Comparison of ENCODE assay signal across 15 cellular contexts in the genomic region with DNA sequence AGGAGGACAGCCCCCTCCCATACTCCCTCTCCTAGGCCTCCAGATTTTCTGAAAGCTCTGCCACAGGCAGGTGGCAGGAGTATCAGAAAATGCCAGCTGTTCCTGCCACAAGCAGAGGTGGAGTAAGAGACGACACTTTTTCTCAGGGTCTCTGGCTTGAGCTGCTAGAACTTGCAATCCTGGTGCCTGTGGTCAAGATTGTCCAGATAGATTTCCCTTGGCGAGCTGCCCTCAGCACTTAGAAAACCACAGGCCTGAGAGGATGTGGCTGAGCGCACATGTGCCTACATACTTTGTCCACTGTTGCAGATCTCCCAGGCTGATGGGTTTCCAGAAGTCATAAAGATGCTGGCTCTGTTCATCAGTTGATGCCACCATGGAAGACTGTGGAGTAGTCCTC.
DNase-seq lines count a peak whose midpoint lies in the region; ATAC-seq, FAIRE-seq and TF ChIP-seq lines count a peak whose summit lies in the region.
"Had no signal": no experiment of that assay in that cellular context is flagged by ENCODE, and none has a peak within 500 bp of the region (broad histone marks: within the 10 kb centered on the region; RNA-seq: fewer than 3 reads in every experiment).

No MANE protein-coding gene starts in this region.

- no peak overlapping the region for H3K27ac Mint-ChIP-seq in activated naive CD8-positive, alpha-beta T cell treated with anti-CD3 and anti-CD28 coated beads for 36 hours
- H3K27ac Mint-ChIP-seq: mesothelial cell of epicardium had no signal

- H3K9me2 ChIP-seq in OCI-LY7 (ENCODE audit: insufficient read depth, low read length) = no peaks in the 10 kb centered on the region

- POLR2A ChIA-PET in OCI-LY7 (lab: Charles Lee) = no interaction called here

- H3K27me3 Mint-ChIP-seq in activated naive CD8-positive, alpha-beta T cell treated with anti-CD3 and anti-CD28 coated beads for 36 hours = peaks cover 11% of the 10 kb centered on the region

- no peaks in the 10 kb centered on the region for H3K36me3 Mint-ChIP-seq in activated naive CD8-positive, alpha-beta T cell treated with anti-CD3 and anti-CD28 coated beads for 36 hours
- H3K36me3 Mint-ChIP-seq: mesothelial cell of epicardium had no signal

- BruUV-seq in OCI-LY7 (replicated peaks; lab: Mats Ljungman, UMichigan) = no TSS peak

- no peaks in the 10 kb centered on the region for H3K4me1 Mint-ChIP-seq in activated naive CD8-positive, alpha-beta T cell treated with anti-CD3 and anti-CD28 coated beads for 36 hours

- peak; percentile 36 for ATAC-seq in mucosa of descending colon

- H3K79me2 ChIP-seq in OCI-LY7 (ENCODE audit: insufficient read depth, low read depth, low read length) = no peaks in the 10 kb centered on the region

- no peak overlapping the region for H3K4me3 ChIP-seq in NB4 (ENCODE audit: low read depth, low read length)
- no peak overlapping the region for H3K4me3 ChIP-seq in bronchial epithelial cell (ENCODE audit: low read depth, low read length)
- H3K4me3 ChIP-seq in mucosa of descending colon = no peak overlapping the region
- H3K4me3 ChIP-seq in OCI-LY7 (ENCODE audit: low read depth, low read length, poor library complexity, severe bottlenecking) = no peak overlapping the region
- H3K4me3 ChIP-seq: coronary artery, HAP-1, SK-N-MC had no signal

- DNase-seq in AG20443 (ENCODE audit: low spot score) (peak; percentile 92), NB4 (ENCODE audit: low read depth) (peak; percentile 7), bronchial epithelial cell (ENCODE audit: low read depth) (no peak), mucosa of descending colon (peak in 1 of 3 donors; percentile 40), OCI-LY7 (ENCODE audit: low spot score) (no peak), head of caudate nucleus (no peak), 8988T (no peak)
- DNase-seq in activated naive CD8-positive, alpha-beta T cell treated with anti-CD3 and anti-CD28 coated beads for 36 hours = no peak
- DNase-seq: hippocampal formation, NCI-H510A treated with DMSO at 0.1 percent for 48 hours, retina had no signal

- no peak overlapping the region for H3K4me3 Mint-ChIP-seq in activated naive CD8-positive, alpha-beta T cell treated with anti-CD3 and anti-CD28 coated beads for 36 hours
- H3K4me3 Mint-ChIP-seq: mesothelial cell of epicardium had no signal

- peaks cover 4% of the 10 kb centered on the region for H3K27me3 ChIP-seq in bronchial epithelial cell (ENCODE audit: control insufficient read depth, insufficient read depth, low read length)

- no peaks in the 10 kb centered on the region for H4K20me1 ChIP-seq in OCI-LY7 (ENCODE audit: insufficient read depth, low read length)

- intact Hi-C loops in mucosa of descending colon (cut with DNase I, micrococcal nuclease) (no loop called here), OCI-LY7 (cut with micrococcal nuclease; ENCODE audit: unreplicated experiment) (no loop called here), head of caudate nucleus (cut with DNase I) (no loop called here)

- TF ChIP-seq POLR2A in NB4 (IDR thresholded peaks at IDR 0.05; ENCODE audit: extremely low read depth, insufficient read length) = no peak

- H3K36me3 ChIP-seq in bronchial epithelial cell (ENCODE audit: control insufficient read depth, insufficient read depth, low read length) (no peaks in the 10 kb centered on the region), mucosa of descending colon (ENCODE audit: low read depth) (peaks cover 3% of the 10 kb centered on the region), OCI-LY7 (ENCODE audit: insufficient read depth, low read length) (no peaks in the 10 kb centered on the region)
- H3K36me3 ChIP-seq: HAP-1 had no signal

- no peak overlapping the region for H2AFZ ChIP-seq in OCI-LY7 (ENCODE audit: low read length)

- no peak for TF ChIP-seq CTCF in NB4 (IDR thresholded peaks at IDR 0.05; ENCODE audit: low read depth, low read length)
- TF ChIP-seq CTCF in bronchial epithelial cell (IDR thresholded peaks at IDR 0.05; ENCODE audit: insufficient read depth, low read length, severe bottlenecking) = no peak
- no peak for TF ChIP-seq CTCF in mucosa of descending colon (IDR thresholded peaks at IDR 0.05)
- no peak for TF ChIP-seq CTCF in OCI-LY7 (conservative IDR thresholded peaks at IDR 0.05; ENCODE audit: low read length)

- FAIRE-seq in bronchial epithelial cell (lab: Jason Lieb, UNC) = peak; percentile 55

- H3K9me3 Mint-ChIP-seq in activated naive CD8-positive, alpha-beta T cell treated with anti-CD3 and anti-CD28 coated beads for 36 hours = no peaks in the 10 kb centered on the region

- no peak overlapping the region for H3K4me2 ChIP-seq in OCI-LY7 (ENCODE audit: low read length)

- H3K27ac ChIP-seq in OCI-LY7 (ENCODE audit: low read depth, low read length, poor library complexity, severe bottlenecking) = no peak overlapping the region
- H3K27ac ChIP-seq: coronary artery, SK-N-MC had no signal

- H3K4me1 ChIP-seq in mucosa of descending colon (ENCODE audit: low read depth) (no peaks in the 10 kb centered on the region), OCI-LY7 (ENCODE audit: insufficient read depth, low read length, poor library complexity, severe bottlenecking) (no peaks in the 10 kb centered on the region)
- H3K4me1 ChIP-seq: HAP-1 had no signal

- H3K9me3 ChIP-seq in mucosa of descending colon (no peaks in the 10 kb centered on the region), OCI-LY7 (ENCODE audit: low read length) (no peaks in the 10 kb centered on the region)
- H3K9me3 ChIP-seq: HAP-1 had no signal

- CTCF ChIA-PET in OCI-LY7 (lab: Charles Lee; ENCODE audit: unreplicated experiment) = no interaction called here

Comparison
In these comparisons a context has a peak if more than half of its experiments do, and no peak if none do; other contexts are left out.
1. DNase-seq: peak in AG20443 (single experiment) and NB4 (single experiment); none in bronchial epithelial cell (single experiment), OCI-LY7 (single experiment), head of caudate nucleus (0 of 42), 8988T (single experiment) and activated naive CD8-positive, alpha-beta T cell treated with anti-CD3 and anti-CD28 coated beads for 36 hours (single experiment).